ENCODE assay signal across 1 cellular context in the genomic region with DNA sequence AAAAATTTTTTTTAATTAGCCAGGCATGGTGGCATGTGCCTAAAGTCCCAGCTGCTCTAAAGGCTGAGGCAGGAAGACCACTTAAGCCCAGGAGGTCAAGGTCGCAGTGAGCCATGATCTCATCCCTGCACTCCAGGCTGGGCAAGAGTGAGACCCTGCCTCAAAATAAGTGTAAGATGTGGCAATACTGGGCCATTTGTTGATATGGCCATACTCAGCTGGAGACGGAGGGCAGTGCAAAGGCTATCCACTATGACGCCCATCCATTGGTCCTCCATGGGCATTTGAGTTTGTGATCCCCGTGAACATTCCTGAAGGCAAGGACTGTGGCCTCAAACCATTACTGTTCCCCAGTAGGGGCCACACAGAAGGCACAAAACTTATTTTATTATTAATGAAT.
TF ChIP-seq lines count a peak whose summit lies in the region.

No MANE protein-coding gene starts in this region.

TF ChIP-seq in WTC11, 78 proteins besides CTCF, POLR2A, EP300 and RAD21 (continued from another document):
- TF ChIP-seq, protein P1, sequence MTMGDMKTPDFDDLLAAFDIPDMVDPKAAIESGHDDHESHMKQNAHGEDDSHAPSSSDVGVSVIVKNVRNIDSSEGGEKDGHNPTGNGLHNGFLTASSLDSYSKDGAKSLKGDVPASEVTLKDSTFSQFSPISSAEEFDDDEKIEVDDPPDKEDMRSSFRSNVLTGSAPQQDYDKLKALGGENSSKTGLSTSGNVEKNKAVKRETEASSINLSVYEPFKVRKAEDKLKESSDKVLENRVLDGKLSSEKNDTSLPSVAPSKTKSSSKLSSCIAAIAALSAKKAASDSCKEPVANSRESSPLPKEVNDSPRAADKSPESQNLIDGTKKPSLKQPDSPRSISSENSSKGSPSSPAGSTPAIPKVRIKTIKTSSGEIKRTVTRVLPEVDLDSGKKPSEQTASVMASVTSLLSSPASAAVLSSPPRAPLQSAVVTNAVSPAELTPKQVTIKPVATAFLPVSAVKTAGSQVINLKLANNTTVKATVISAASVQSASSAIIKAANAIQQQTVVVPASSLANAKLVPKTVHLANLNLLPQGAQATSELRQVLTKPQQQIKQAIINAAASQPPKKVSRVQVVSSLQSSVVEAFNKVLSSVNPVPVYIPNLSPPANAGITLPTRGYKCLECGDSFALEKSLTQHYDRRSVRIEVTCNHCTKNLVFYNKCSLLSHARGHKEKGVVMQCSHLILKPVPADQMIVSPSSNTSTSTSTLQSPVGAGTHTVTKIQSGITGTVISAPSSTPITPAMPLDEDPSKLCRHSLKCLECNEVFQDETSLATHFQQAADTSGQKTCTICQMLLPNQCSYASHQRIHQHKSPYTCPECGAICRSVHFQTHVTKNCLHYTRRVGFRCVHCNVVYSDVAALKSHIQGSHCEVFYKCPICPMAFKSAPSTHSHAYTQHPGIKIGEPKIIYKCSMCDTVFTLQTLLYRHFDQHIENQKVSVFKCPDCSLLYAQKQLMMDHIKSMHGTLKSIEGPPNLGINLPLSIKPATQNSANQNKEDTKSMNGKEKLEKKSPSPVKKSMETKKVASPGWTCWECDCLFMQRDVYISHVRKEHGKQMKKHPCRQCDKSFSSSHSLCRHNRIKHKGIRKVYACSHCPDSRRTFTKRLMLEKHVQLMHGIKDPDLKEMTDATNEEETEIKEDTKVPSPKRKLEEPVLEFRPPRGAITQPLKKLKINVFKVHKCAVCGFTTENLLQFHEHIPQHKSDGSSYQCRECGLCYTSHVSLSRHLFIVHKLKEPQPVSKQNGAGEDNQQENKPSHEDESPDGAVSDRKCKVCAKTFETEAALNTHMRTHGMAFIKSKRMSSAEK (CRISPR knock-in tag; IDR thresholded peaks at IDR 0.05; ENCODE audit: borderline replicate concordance), result no peak
- TF ChIP-seq NR1H2 (CRISPR knock-in tag; IDR thresholded peaks at IDR 0.05) (no peak), ZNF671 (CRISPR knock-in tag; IDR thresholded peaks at IDR 0.05) (no peak), GTF2I (CRISPR knock-in tag; conservative IDR thresholded peaks at IDR 0.05) (no peak), OVOL2 (CRISPR knock-in tag; IDR thresholded peaks at IDR 0.05; ENCODE audit: borderline replicate concordance) (no peak), ZNF138 (CRISPR knock-in tag; conservative IDR thresholded peaks at IDR 0.05) (no peak), ATF1 (CRISPR knock-in tag; IDR thresholded peaks at IDR 0.05) (no peak), ZNF121 (CRISPR knock-in tag; IDR thresholded peaks at IDR 0.05) (no peak), SP1 (CRISPR knock-in tag; conservative IDR thresholded peaks at IDR 0.05) (no peak)
- TF ChIP-seq, protein P2, sequence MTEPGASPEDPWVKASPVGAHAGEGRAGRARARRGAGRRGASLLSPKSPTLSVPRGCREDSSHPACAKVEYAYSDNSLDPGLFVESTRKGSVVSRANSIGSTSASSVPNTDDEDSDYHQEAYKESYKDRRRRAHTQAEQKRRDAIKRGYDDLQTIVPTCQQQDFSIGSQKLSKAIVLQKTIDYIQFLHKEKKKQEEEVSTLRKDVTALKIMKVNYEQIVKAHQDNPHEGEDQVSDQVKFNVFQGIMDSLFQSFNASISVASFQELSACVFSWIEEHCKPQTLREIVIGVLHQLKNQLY (CRISPR knock-in tag; IDR thresholded peaks at IDR 0.05), result no peak
- TF ChIP-seq, protein P3, sequence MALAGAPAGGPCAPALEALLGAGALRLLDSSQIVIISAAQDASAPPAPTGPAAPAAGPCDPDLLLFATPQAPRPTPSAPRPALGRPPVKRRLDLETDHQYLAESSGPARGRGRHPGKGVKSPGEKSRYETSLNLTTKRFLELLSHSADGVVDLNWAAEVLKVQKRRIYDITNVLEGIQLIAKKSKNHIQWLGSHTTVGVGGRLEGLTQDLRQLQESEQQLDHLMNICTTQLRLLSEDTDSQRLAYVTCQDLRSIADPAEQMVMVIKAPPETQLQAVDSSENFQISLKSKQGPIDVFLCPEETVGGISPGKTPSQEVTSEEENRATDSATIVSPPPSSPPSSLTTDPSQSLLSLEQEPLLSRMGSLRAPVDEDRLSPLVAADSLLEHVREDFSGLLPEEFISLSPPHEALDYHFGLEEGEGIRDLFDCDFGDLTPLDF (CRISPR knock-in tag; IDR thresholded peaks at IDR 0.05), result no peak
